ENCODE assay signal across 11 cellular contexts in genomic region chr19:1872807-1873523, GRCh38. TPM values are rescaled to one million over a fixed set of nuclear protein-coding genes. Genes with fewer than 3 reads are reported as not detected.
DNase-seq lines count a peak whose midpoint lies in the region; ATAC-seq and TF ChIP-seq lines count a peak whose summit lies in the region.
"Had no signal": no experiment of that assay in that cellular context is flagged by ENCODE, and none has a peak within 500 bp of the region (broad histone marks: within the 10 kb centered on the region; RNA-seq: fewer than 3 reads in every experiment).

No MANE protein-coding gene starts in this region.

- 76 to 81% methylated on average over 23 to 25 of the region's 25 CpGs for WGBS in GM23248 (ENCODE audit: low coverage in 1 of 2, low lambda C conversion rate in 2 of 2, missing lambda C conversion rate in 2 of 2), 2 experiments
- no CpG with 5 or more reads among the region's 25 CpGs for WGBS in neuronal stem cell (ENCODE audit: extremely low coverage in 2 of 2, insufficient read length in 2 of 2, insufficient replicate concordance in 1 of 2), 2 donors

- in situ Hi-C loops in GM23248 (cut with MboI), result no loop called here
- in situ Hi-C loops in G401 (cut with HindIII; ENCODE audit: low sequenced_read_pairs), result no loop called here

- H3F3A ChIP-seq in GM23248 (ENCODE audit: insufficient read depth), result peaks cover 17% of the 10 kb centered on the region

- H4K20me1 ChIP-seq in GM23248 (ENCODE audit: insufficient read depth), result no peaks in the 10 kb centered on the region

- no peak for TF ChIP-seq CTCF in 22Rv1 (IDR thresholded peaks at IDR 0.05)

- DNase-seq in GM23248 (no peak), neuronal stem cell (ENCODE audit: low spot score) (no peak), GM03348 (ENCODE audit: low spot score) (no peak), G401 (ENCODE audit: low spot score) (no peak)
- DNase-seq: HFFc6, NCI-H2081 treated with DMSO at 0.1 percent for 48 hours had no signal

- H3K9me3 ChIP-seq in GM23248 (ENCODE audit: low read depth), result no peaks in the 10 kb centered on the region
- H3K9me3 ChIP-seq in duodenal mucosa (ENCODE audit: control insufficient read depth in 1 of 2, low read length in 2 of 2), result no peaks in the 10 kb centered on the region
- H3K9me3 ChIP-seq in neuronal stem cell (replicated peaks in 1 of 2; ENCODE audit: control insufficient read depth in 2 of 2, insufficient read depth in 1 of 2, low read depth in 1 of 2, low read length in 2 of 2), result peaks cover 0 to 2% of the 10 kb centered on the region in 2 donors

- H3K4me1 ChIP-seq in GM23248 (ENCODE audit: insufficient read depth), result peaks cover 18% of the 10 kb centered on the region
- H3K4me1 ChIP-seq in duodenal mucosa (ENCODE audit: control insufficient read depth in 1 of 2, insufficient read depth in 2 of 2, low read length in 2 of 2), result peaks cover 19 to 23% of the 10 kb centered on the region in 2 donors
- H3K4me1 ChIP-seq in neuronal stem cell (ENCODE audit: control insufficient read depth in 2 of 2, insufficient read depth in 1 of 2, low read depth in 1 of 2, low read length in 2 of 2), result peaks cover 8 to 22% of the 10 kb centered on the region in 2 donors

- no peak overlapping the region for H2BK5ac ChIP-seq in neuronal stem cell (ENCODE audit: low read length)

- no peak overlapping the region for H2AFZ ChIP-seq in GM23248
- no peak overlapping the region for H2AFZ ChIP-seq in neuronal stem cell (ENCODE audit: low read length)

- no peaks in the 10 kb centered on the region for H3K27me3 ChIP-seq in GM23248 (replicated peaks; ENCODE audit: insufficient read depth)
- no peaks in the 10 kb centered on the region for H3K27me3 ChIP-seq in duodenal mucosa (ENCODE audit: control insufficient read depth in 1 of 2, insufficient read depth in 2 of 2, low read length in 2 of 2)
- no peaks in the 10 kb centered on the region for H3K27me3 ChIP-seq in neuronal stem cell (ENCODE audit: control insufficient read depth in 3 of 3, insufficient read depth in 3 of 3, low read depth in 1 of 3, low read length in 3 of 3)
- H3K27me3 ChIP-seq: SJSA1 had no signal

- H3K36me3 ChIP-seq in GM23248 (ENCODE audit: low read depth) (no peaks in the 10 kb centered on the region), duodenal mucosa (ENCODE audit: control insufficient read depth in 1 of 2, insufficient read depth in 2 of 2, low read length in 2 of 2) (no peaks in the 10 kb centered on the region), neuronal stem cell (replicated peaks in 1 of 2; ENCODE audit: control insufficient read depth in 2 of 2, insufficient read depth in 2 of 2, low read length in 2 of 2) (peaks cover 3 to 24% of the 10 kb centered on the region in 2 donors)

- peak overlapping the region; percentile 5 for H2AK5ac ChIP-seq in neuronal stem cell (ENCODE audit: low read depth, low read length)

- ATAC-seq in GM19463 (IDR thresholded peaks at IDR 0.05; ENCODE audit: unreplicated experiment) (no peak), HG02973 (IDR thresholded peaks at IDR 0.05; ENCODE audit: unreplicated experiment) (no peak)

- H3K18ac ChIP-seq in neuronal stem cell (ENCODE audit: low read length), result no peak overlapping the region

- H3K14ac ChIP-seq in neuronal stem cell (ENCODE audit: low read length), result no peak overlapping the region

- H3K4me2 ChIP-seq in GM23248 (ENCODE audit: unreplicated experiment) (peak overlapping the region; percentile 97), neuronal stem cell (ENCODE audit: insufficient read depth, low read length, poor library complexity, severe bottlenecking) (peak overlapping the region; percentile 18)

- H3K23ac ChIP-seq in neuronal stem cell (ENCODE audit: low read depth, low read length, poor library complexity), result peak overlapping the region; percentile 55

- H3K9ac ChIP-seq in GM23248, result peak overlapping the region; percentile 96; the same call in 1 of the 2 replicates
- no peak overlapping the region for H3K9ac ChIP-seq in duodenal mucosa (ENCODE audit: low read depth in 1 of 2, low read length in 2 of 2)
- no peak overlapping the region for H3K9ac ChIP-seq in neuronal stem cell (ENCODE audit: low read depth, low read length, poor library complexity)

- H2BK12ac ChIP-seq in neuronal stem cell (ENCODE audit: low read length), result no peak overlapping the region

- no peak overlapping the region for H2BK120ac ChIP-seq in neuronal stem cell (ENCODE audit: low read depth, low read length)

- no peak overlapping the region for H4K8ac ChIP-seq in neuronal stem cell (ENCODE audit: low read depth, low read length)

- H3K79me2 ChIP-seq in GM23248 (ENCODE audit: insufficient read depth), result peaks cover 71% of the 10 kb centered on the region

- H3K79me1 ChIP-seq in neuronal stem cell (ENCODE audit: low read depth, low read length), result peaks cover 19% of the 10 kb centered on the region

- no peak overlapping the region for H2BK15ac ChIP-seq in neuronal stem cell (ENCODE audit: low read length)

- H3K27ac ChIP-seq in 22Rv1, result peak overlapping the region; percentile 92
- no peak overlapping the region for H3K27ac ChIP-seq in GM23248
- H3K27ac ChIP-seq in duodenal mucosa (ENCODE audit: low read depth, low read length), result peak overlapping the region; percentile 42
- H3K27ac ChIP-seq in neuronal stem cell (replicated peaks; ENCODE audit: low read length), result no peak overlapping the region
- H3K27ac ChIP-seq: SJSA1 had no signal

- no peaks in the 10 kb centered on the region for H3K9me2 ChIP-seq in GM23248 (ENCODE audit: insufficient read depth)

- no peak overlapping the region for H3K4ac ChIP-seq in neuronal stem cell (ENCODE audit: low read length)

- no peak overlapping the region for H4K91ac ChIP-seq in neuronal stem cell (ENCODE audit: low read depth, low read length, poor library complexity)

- H3K4me3 ChIP-seq in GM23248, result no peak overlapping the region
- no peak overlapping the region for H3K4me3 ChIP-seq in duodenal mucosa (ENCODE audit: low read depth in 1 of 2, low read length in 2 of 2)
- H3K4me3 ChIP-seq in neuronal stem cell (ENCODE audit: low read length in 2 of 2), result no peak overlapping the region
- H3K4me3 ChIP-seq: SJSA1 had no signal

RNA-seq across cellular contexts. Expression of gene KLF16, which starts 9.6 kb away (rescaled TPM):
- 8.9 and 11.0 TPM in 2 replicates for total RNA-seq in GM23248 (2014; rRNA removed; shearing (Covaris generic))
- polyA plus RNA-seq in GM23248 (2016; fragmentation: Nextera tagmentation; extraction: Ambion mirVana), result 4.2 and 4.6 TPM in 2 replicates
- polyA plus RNA-seq in neuronal stem cell (2013, experiment 1 of 2), result 12.8 TPM
- polyA plus RNA-seq in neuronal stem cell (2013, experiment 2 of 2), result 12.5 TPM
- total RNA-seq in G401 (2014; rRNA removed; shearing (Covaris generic)), result 27.9 and 29.2 TPM in 2 replicates

RNA-seq across cellular contexts. Expression of gene ABHD17A, which starts 12.3 kb away (rescaled TPM):
- total RNA-seq in GM23248 (2014; rRNA removed; shearing (Covaris generic)), result 147 and 157 TPM in 2 replicates
- 37.6 and 39.4 TPM in 2 replicates for polyA plus RNA-seq in GM23248 (2016; fragmentation: Nextera tagmentation; extraction: Ambion mirVana)
- polyA plus RNA-seq in neuronal stem cell (2013, experiment 1 of 2), result 44.4 TPM
- 44.1 TPM for polyA plus RNA-seq in neuronal stem cell (2013, experiment 2 of 2)
- 94.4 and 130 TPM in 2 replicates for total RNA-seq in G401 (2014; rRNA removed; shearing (Covaris generic))

RNA-seq across cellular contexts. Expression of gene REXO1, which starts 24.7 kb away (rescaled TPM):
- 4.2 and 5.2 TPM in 2 replicates for total RNA-seq in GM23248 (2014; rRNA removed; shearing (Covaris generic))
- polyA plus RNA-seq in GM23248 (2016; fragmentation: Nextera tagmentation; extraction: Ambion mirVana), result 4.2 and 4.9 TPM in 2 replicates
- 15.0 TPM for polyA plus RNA-seq in neuronal stem cell (2013, experiment 1 of 2)
- 16.5 TPM for polyA plus RNA-seq in neuronal stem cell (2013, experiment 2 of 2)
- 7.8 and 10.7 TPM in 2 replicates for total RNA-seq in G401 (2014; rRNA removed; shearing (Covaris generic))

RNA-seq across cellular contexts. Expression of gene ADAT3, which starts 32.2 kb away (rescaled TPM):
- 0.22 and 3.2 TPM in 2 replicates for total RNA-seq in GM23248 (2014; rRNA removed; shearing (Covaris generic))
- polyA plus RNA-seq in GM23248 (2016; fragmentation: Nextera tagmentation; extraction: Ambion mirVana), result 2.4 and 3.2 TPM in 2 replicates
- 4.4 TPM for polyA plus RNA-seq in neuronal stem cell (2013, experiment 1 of 2)
- 3.8 TPM for polyA plus RNA-seq in neuronal stem cell (2013, experiment 2 of 2)
- 8.6 and 13.5 TPM in 2 replicates for total RNA-seq in G401 (2014; rRNA removed; shearing (Covaris generic))

RNA-seq across cellular contexts. Expression of gene SCAMP4, which starts 32.2 kb away (rescaled TPM):
- 110 and 185 TPM in 2 replicates for total RNA-seq in GM23248 (2014; rRNA removed; shearing (Covaris generic))
- polyA plus RNA-seq in GM23248 (2016; fragmentation: Nextera tagmentation; extraction: Ambion mirVana), result 73.9 and 81.9 TPM in 2 replicates
- 49.3 TPM for polyA plus RNA-seq in neuronal stem cell (2013, experiment 1 of 2)
- polyA plus RNA-seq in neuronal stem cell (2013, experiment 2 of 2), result 49.1 TPM
- total RNA-seq in G401 (2014; rRNA removed; shearing (Covaris generic)), result 45.9 and 70.6 TPM in 2 replicates

Comparison
In these comparisons a context has a peak if more than half of its experiments do, and no peak if none do; other contexts are left out.
1. H3K27ac ChIP-seq: peak in 22Rv1 (single experiment) and duodenal mucosa (single experiment); none in GM23248 (single experiment) and neuronal stem cell (single experiment).